26 cellular contexts compared by ENCODE assay signal in the genomic region with DNA sequence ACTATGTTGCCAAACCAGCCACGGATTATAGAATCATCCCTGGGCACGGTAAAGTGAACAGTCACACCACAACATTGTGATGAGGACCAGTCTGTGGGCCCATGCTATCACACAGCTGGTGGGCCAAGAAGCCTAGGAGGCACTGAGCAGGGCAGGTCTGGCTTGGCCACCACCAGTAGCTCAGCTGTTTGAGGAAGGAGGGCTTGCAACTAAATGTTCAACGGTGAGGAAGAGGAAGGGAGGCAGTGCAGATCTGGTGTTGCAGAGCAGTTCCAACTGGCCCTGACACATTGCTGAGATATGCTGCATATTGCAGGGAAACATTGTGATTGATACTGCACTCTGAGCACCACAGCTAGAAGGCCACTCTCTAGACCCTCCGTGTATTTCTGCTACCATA.
"Had no signal": no experiment of that assay in that cellular context is flagged by ENCODE, and none has a peak within 500 bp of the region (broad histone marks: within the 10 kb centered on the region; RNA-seq: fewer than 3 reads in every experiment).

No MANE protein-coding gene starts in this region.

- H3K27ac Mint-ChIP-seq: activated CD4-positive, alpha-beta T cell treated with anti-CD3 and anti-CD28 coated beads, Interleukin-2, amount 10 ng/mL, durations not matched to agents 7 days and 5 days; activated CD8-positive, alpha-beta memory T cell treated with anti-CD3 and anti-CD28 coated beads, Interleukin-2, amount 10 ng/mL, durations not matched to agents 7 days and 5 days; activated CD8-positive, alpha-beta T cell treated with anti-CD3 and anti-CD28 coated beads for 36 hours; activated naive CD4-positive, alpha-beta T cell treated with anti-CD3 and anti-CD28 coated beads, Interleukin-2, amount 50 U/mL, for 24 hours; natural killer cell; T-helper 2 cell treated with Interferon-gamma antibody and Interleukin-4, amounts not matched to agents 5 μg/mL and 100 μg/mL, for 36 hours; type B pancreatic cell had no signal

- H3K27me3 ChIP-seq: ascending aorta, brain microvascular endothelial cell, dorsolateral prefrontal cortex, gastroesophageal sphincter, pancreas had no signal

- DNase-seq: activated CD4-positive, alpha-beta T cell treated with anti-CD3 and anti-CD28 coated beads, Interleukin-2, amount 10 ng/mL, durations not matched to agents 7 days and 5 days; activated CD4-positive, CD25-positive, alpha-beta regulatory T cell treated with anti-CD3 and anti-CD28 coated beads, Interleukin-2, amount 50 U/mL, for 72 hours; activated CD8-positive, alpha-beta memory T cell treated with anti-CD3 and anti-CD28 coated beads, Interleukin-2, amount 10 ng/mL, durations not matched to agents 7 days and 5 days; activated CD8-positive, alpha-beta T cell treated with anti-CD3 and anti-CD28 coated beads for 36 hours; activated gamma-delta T cell; activated T-cell treated with anti-CD3 and anti-CD28 coated beads for 4 hours; brain microvascular endothelial cell; dorsolateral prefrontal cortex; head of caudate nucleus; hypothalamus; left ventricle myocardium superior; midbrain; natural killer cell; pancreas; right cardiac atrium; stimulated activated CD4-positive, alpha-beta T cell treated with anti-CD3 and anti-CD28 coated beads, Interleukin-4, amount 100 ng/mL, for 24 hours; stimulated activated naive CD4-positive, alpha-beta T cell treated with Interleukin-2 at 50 U/mL for 16 hours; WERI-Rb-1 had no signal

- H3K4me3 ChIP-seq: ascending aorta, dorsolateral prefrontal cortex, gastroesophageal sphincter, pancreas, thoracic aorta had no signal

- H3K4me3 Mint-ChIP-seq: activated CD4-positive, alpha-beta T cell treated with anti-CD3 and anti-CD28 coated beads, Interleukin-2, amount 10 ng/mL, durations not matched to agents 7 days and 5 days; activated CD8-positive, alpha-beta memory T cell treated with anti-CD3 and anti-CD28 coated beads, Interleukin-2, amount 10 ng/mL, durations not matched to agents 7 days and 5 days; activated CD8-positive, alpha-beta T cell treated with anti-CD3 and anti-CD28 coated beads for 36 hours; activated naive CD4-positive, alpha-beta T cell treated with anti-CD3 and anti-CD28 coated beads, Interleukin-2, amount 50 U/mL, for 24 hours; central memory CD8-positive, alpha-beta T cell; natural killer cell; T-helper 2 cell treated with Interferon-gamma antibody and Interleukin-4, amounts not matched to agents 5 μg/mL and 100 μg/mL, for 36 hours; type B pancreatic cell had no signal

- H3K36me3 ChIP-seq: ascending aorta, brain microvascular endothelial cell, gastroesophageal sphincter, pancreas, thoracic aorta, WERI-Rb-1 had no signal

- H3K27me3 Mint-ChIP-seq: activated CD4-positive, alpha-beta T cell treated with anti-CD3 and anti-CD28 coated beads, Interleukin-2, amount 10 ng/mL, durations not matched to agents 7 days and 5 days; activated CD8-positive, alpha-beta memory T cell treated with anti-CD3 and anti-CD28 coated beads, Interleukin-2, amount 10 ng/mL, durations not matched to agents 7 days and 5 days; activated CD8-positive, alpha-beta T cell treated with anti-CD3 and anti-CD28 coated beads for 36 hours; activated naive CD4-positive, alpha-beta T cell treated with anti-CD3 and anti-CD28 coated beads, Interleukin-2, amount 50 U/mL, for 24 hours; central memory CD8-positive, alpha-beta T cell; type B pancreatic cell had no signal

- H3K4me1 ChIP-seq: ascending aorta, gastroesophageal sphincter, pancreas had no signal

- H3K4me1 Mint-ChIP-seq: activated CD4-positive, alpha-beta T cell treated with anti-CD3 and anti-CD28 coated beads, Interleukin-2, amount 10 ng/mL, durations not matched to agents 7 days and 5 days; activated CD8-positive, alpha-beta memory T cell treated with anti-CD3 and anti-CD28 coated beads, Interleukin-2, amount 10 ng/mL, durations not matched to agents 7 days and 5 days; activated naive CD4-positive, alpha-beta T cell treated with anti-CD3 and anti-CD28 coated beads, Interleukin-2, amount 50 U/mL, for 24 hours; central memory CD8-positive, alpha-beta T cell; natural killer cell had no signal

- H3K9me3 ChIP-seq: ascending aorta, gastroesophageal sphincter, pancreas, thoracic aorta had no signal

- ATAC-seq: activated CD8-positive, alpha-beta memory T cell treated with anti-CD3 and anti-CD28 coated beads, Interleukin-2, amount 10 ng/mL, durations not matched to agents 7 days and 5 days; activated CD8-positive, alpha-beta T cell treated with anti-CD3 and anti-CD28 coated beads for 36 hours; gastroesophageal sphincter; left ventricle myocardium superior; natural killer cell; pancreas; right cardiac atrium had no signal

- H3K36me3 Mint-ChIP-seq: activated CD8-positive, alpha-beta memory T cell treated with anti-CD3 and anti-CD28 coated beads, Interleukin-2, amount 10 ng/mL, durations not matched to agents 7 days and 5 days; activated naive CD4-positive, alpha-beta T cell treated with anti-CD3 and anti-CD28 coated beads, Interleukin-2, amount 50 U/mL, for 24 hours; natural killer cell; type B pancreatic cell had no signal

- H3K9me3 Mint-ChIP-seq: central memory CD8-positive, alpha-beta T cell; natural killer cell had no signal

- H3K27ac ChIP-seq: ascending aorta, brain microvascular endothelial cell, dorsolateral prefrontal cortex, epithelial cell of prostate, gastroesophageal sphincter, pancreas, thoracic aorta, WERI-Rb-1 had no signal
